In genomic region chr12:120843472-120843871, GRCh38 we compare ENCODE assay signal across 17 cellular contexts.
DNase-seq lines count a peak whose midpoint lies in the region; ATAC-seq and TF ChIP-seq lines count a peak whose summit lies in the region.
"Had no signal": no experiment of that assay in that cellular context is flagged by ENCODE, and none has a peak within 500 bp of the region (broad histone marks: within the 10 kb centered on the region; RNA-seq: fewer than 3 reads in every experiment).

No MANE protein-coding gene starts in this region.

- no peaks in the 10 kb centered on the region for H3K36me3 ChIP-seq in CD8-positive, alpha-beta T cell (ENCODE audit: insufficient read depth, low read length)
- H3K36me3 ChIP-seq in right lobe of liver (no peaks in the 10 kb centered on the region), esophagus squamous epithelium (peaks cover 0 to 16% (median 0%) of the 10 kb centered on the region in 3 donors)
- H3K36me3 ChIP-seq: SJSA1 had no signal

- 46% methylated on average over 4 of the region's 6 CpGs for WGBS in right lobe of liver (ENCODE audit: insufficient coverage, low coverage, low lambda C conversion rate, missing lambda C conversion rate)
- WGBS in esophagus squamous epithelium, 2 donors, result 93 to 100% methylated on average over 3 to 4 of the region's 6 CpGs

- TF ChIP-seq POLR2A in right lobe of liver (IDR thresholded peaks at IDR 0.05) (no peak), esophagus squamous epithelium (IDR thresholded peaks at IDR 0.05) (no peak)

- intact Hi-C loops in CD8-positive, alpha-beta T cell (cut with DNase I, micrococcal nuclease), result no loop called here
- intact Hi-C loops in right lobe of liver (cut with DNase I), result no loop called here
- intact Hi-C loops in esophagus squamous epithelium (cut with DNase I), result no loop called here

- H3K9me3 Mint-ChIP-seq in CD8-positive, alpha-beta T cell, result peaks cover 2% of the 10 kb centered on the region

- H3K4me3 Mint-ChIP-seq in CD8-positive, alpha-beta T cell, result no peak overlapping the region
- H3K4me3 Mint-ChIP-seq: CD14-positive monocyte had no signal

- no peak for ATAC-seq in CD8-positive, alpha-beta T cell
- ATAC-seq in right lobe of liver, result peak; percentile 43 to 74 (median 47)
- ATAC-seq in GM21786 (IDR thresholded peaks at IDR 0.05; ENCODE audit: unreplicated experiment), result no peak

- H3K4me3 ChIP-seq in CD8-positive, alpha-beta T cell (ENCODE audit: low read depth, low read length), result no peak overlapping the region
- no peak overlapping the region for H3K4me3 ChIP-seq in choroid plexus epithelial cell (ENCODE audit: low read depth, low read length)
- H3K4me3 ChIP-seq in right lobe of liver, result no peak overlapping the region
- H3K4me3 ChIP-seq in esophagus squamous epithelium, result no peak overlapping the region
- H3K4me3 ChIP-seq: SJSA1 had no signal

- no peaks in the 10 kb centered on the region for H3K9me3 ChIP-seq in CD8-positive, alpha-beta T cell (ENCODE audit: low read length)
- H3K9me3 ChIP-seq in right lobe of liver (no peaks in the 10 kb centered on the region), esophagus squamous epithelium (no peaks in the 10 kb centered on the region)
- H3K9me3 ChIP-seq: Caco-2, SJSA1 had no signal

- peaks cover 38% of the 10 kb centered on the region for H3K4me1 Mint-ChIP-seq in CD8-positive, alpha-beta T cell (ENCODE audit: low read depth)

- POLR2A ChIA-PET in CD8-positive, alpha-beta T cell (lab: Charles Lee), result no interaction called here

- H3K36me3 Mint-ChIP-seq in CD8-positive, alpha-beta T cell, result peaks cover 14% of the 10 kb centered on the region

- in situ Hi-C loops in SK-MEL-5 (cut with HindIII; ENCODE audit: low pct_unique_long_range_greater_than_20kb, low sequenced_read_pairs), result no loop called here

- TF ChIP-seq CTCF in CD8-positive, alpha-beta T cell (IDR thresholded peaks at IDR 0.05), result no peak
- peak; percentile 28 for TF ChIP-seq CTCF in choroid plexus epithelial cell (conservative IDR thresholded peaks at IDR 0.05; ENCODE audit: low read depth, low read length)
- peak in 1 of 4 donors; percentile 23 for TF ChIP-seq CTCF in right lobe of liver (IDR thresholded peaks at IDR 0.05)
- TF ChIP-seq CTCF in esophagus squamous epithelium (IDR thresholded peaks at IDR 0.05), result no peak

- H3K27ac Mint-ChIP-seq in CD8-positive, alpha-beta T cell, result peak overlapping the region; percentile 4

- no peak for DNase-seq in CD8-positive, alpha-beta T cell
- DNase-seq in SK-MEL-5 (ENCODE audit: low read depth, low spot score) (peak; percentile 45), choroid plexus epithelial cell (ENCODE audit: low read depth) (peak; percentile 12), right lobe of liver (peak in 2 of 3 donors; percentile 52 to 55), KG1 (lab: John Stamatoyannopoulos, UW) (no peak), esophagus squamous epithelium (lab: John Stamatoyannopoulos, UW) (no peak)
- no peak for DNase-seq in stimulated activated naive CD4-positive, alpha-beta T cell (lab: John Stamatoyannopoulos, UW)
- DNase-seq: Caco-2, DMS153, H7, NCI-H1105 treated with DMSO at 0.1 percent for 48 hours, NCI-H1694 treated with DMSO at 0.1 percent for 48 hours, NCI-H446, NCI-H69 had no signal

- H3K27ac ChIP-seq in CD8-positive, alpha-beta T cell (ENCODE audit: low read depth, low read length), result no peak overlapping the region
- H3K27ac ChIP-seq in right lobe of liver (peak overlapping the region in 1 of 3 donors; percentile 22), esophagus squamous epithelium (no peak overlapping the region)
- H3K27ac ChIP-seq: SJSA1 had no signal

- no peaks in the 10 kb centered on the region for H3K27me3 ChIP-seq in CD8-positive, alpha-beta T cell (ENCODE audit: insufficient read depth, low read length)
- H3K27me3 ChIP-seq in right lobe of liver (no peaks in the 10 kb centered on the region), esophagus squamous epithelium (no peaks in the 10 kb centered on the region)
- H3K27me3 ChIP-seq: SJSA1 had no signal

- no peaks in the 10 kb centered on the region for H3K4me1 ChIP-seq in CD8-positive, alpha-beta T cell (ENCODE audit: insufficient read depth, low read length)
- peaks cover 0 to 38% (median 11%) of the 10 kb centered on the region in 4 donors for H3K4me1 ChIP-seq in right lobe of liver
- H3K4me1 ChIP-seq in esophagus squamous epithelium, result peaks cover 17 to 56% (median 27%) of the 10 kb centered on the region in 3 donors
- H3K4me1 ChIP-seq: Caco-2 had no signal

- CTCF ChIA-PET in CD8-positive, alpha-beta T cell (lab: Charles Lee), result no interaction called here

- H3K27me3 Mint-ChIP-seq in CD8-positive, alpha-beta T cell (ENCODE audit: low read depth), result no peaks in the 10 kb centered on the region

Comparison
In these comparisons a context has a peak if more than half of its experiments do, and no peak if none do; other contexts are left out.
1. ATAC-seq: peak in right lobe of liver (4 of 4); none in CD8-positive, alpha-beta T cell (single experiment) and GM21786 (single experiment).
2. DNase-seq: peak in SK-MEL-5 (single experiment), choroid plexus epithelial cell (single experiment) and right lobe of liver (2 of 3); none in CD8-positive, alpha-beta T cell (0 of 7), KG1 (single experiment), stimulated activated naive CD4-positive, alpha-beta T cell (0 of 6) and esophagus squamous epithelium (single experiment).